Comparison of ENCODE assay signal across 9 cellular contexts in the genomic region with DNA sequence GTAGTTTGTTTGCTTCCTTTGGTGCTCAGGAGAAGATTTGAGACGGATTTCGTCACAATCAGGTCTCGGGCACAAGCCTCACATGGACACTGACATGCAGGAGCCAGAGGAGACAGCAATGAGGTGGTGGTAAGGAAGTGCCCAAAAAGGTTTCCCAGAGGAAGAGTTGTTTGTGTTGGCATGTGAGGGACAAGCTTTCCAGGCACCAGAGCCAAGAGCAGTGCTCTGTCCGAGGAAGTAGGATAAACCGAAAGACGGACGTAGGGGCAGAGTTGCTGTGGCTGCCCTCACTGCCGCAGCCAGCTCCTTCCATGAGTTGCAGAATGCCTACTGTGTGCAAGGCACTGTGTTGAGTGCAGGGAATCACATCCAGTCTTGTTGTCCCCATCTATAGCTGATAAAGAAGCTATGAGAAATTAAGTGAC. TPM values are rescaled to one million over a fixed set of nuclear protein-coding genes. Genes with fewer than 3 reads are reported as not detected.
DNase-seq lines count a peak whose midpoint lies in the region; ATAC-seq and TF ChIP-seq lines count a peak whose summit lies in the region.
"Had no signal": no experiment of that assay in that cellular context is flagged by ENCODE, and none has a peak within 500 bp of the region (broad histone marks: within the 10 kb centered on the region; RNA-seq: fewer than 3 reads in every experiment).

No MANE protein-coding gene starts in this region.

- H3K4me3 ChIP-seq in coronary artery (peak overlapping the region; percentile 19), mucosa of stomach (ENCODE audit: low read length) (no peak overlapping the region), urinary bladder (ENCODE audit: low read depth, low read length) (no peak overlapping the region)

- no peak for ATAC-seq in HG03108 (IDR thresholded peaks at IDR 0.05; ENCODE audit: unreplicated experiment)

- H3K4me3 Mint-ChIP-seq in activated naive CD4-positive, alpha-beta T cell treated with anti-CD3 and anti-CD28 coated beads, Interleukin-2, amount 10 ng/mL, durations not matched to agents 7 days and 5 days, result peak overlapping the region; percentile 67

- 66% methylated on average over 8 of the region's 8 CpGs for WGBS in urinary bladder

- H3K36me3 ChIP-seq in mucosa of stomach (ENCODE audit: control insufficient read depth, insufficient read depth, low read length), result peaks cover 9% of the 10 kb centered on the region
- peaks cover 2% of the 10 kb centered on the region for H3K36me3 ChIP-seq in urinary bladder (ENCODE audit: insufficient read depth)

- no peak for DNase-seq in activated naive CD4-positive, alpha-beta T cell treated with anti-CD3 and anti-CD28 coated beads, Interleukin-2, amount 10 ng/mL, durations not matched to agents 7 days and 5 days
- DNase-seq in activated naive CD4-positive, alpha-beta T cell treated with anti-CD3 and anti-CD28 coated beads, Interleukin-2, amount 50 U/mL, for 16 hours, result no peak
- DNase-seq in coronary artery (ENCODE audit: low spot score) (no peak), medulla oblongata (ENCODE audit: extremely low spot score) (no peak), NCI-H2107 treated with DMSO at 0.1 percent for 48 hours (lab: John Stamatoyannopoulos, UW; ENCODE audit: unreplicated experiment) (no peak)
- DNase-seq: NCI-H187 had no signal

- CTCF ChIA-PET in activated naive CD4-positive, alpha-beta T cell treated with anti-CD3 and anti-CD28 coated beads, Interleukin-2, amount 10 ng/mL, durations not matched to agents 7 days and 5 days (lab: Charles Lee), result interaction anchor here (0.9 to 3.9 kb wide), 10 partner anchors 8 to 89 kb away, joined by 3 to 37 read pairs (median 7); no protein-coding TSS in a partner anchor

- peaks cover 67% of the 10 kb centered on the region for H3K4me1 Mint-ChIP-seq in activated naive CD4-positive, alpha-beta T cell treated with anti-CD3 and anti-CD28 coated beads, Interleukin-2, amount 10 ng/mL, durations not matched to agents 7 days and 5 days

- peak overlapping the region; percentile 97 for H3K27ac Mint-ChIP-seq in activated naive CD4-positive, alpha-beta T cell treated with anti-CD3 and anti-CD28 coated beads, Interleukin-2, amount 10 ng/mL, durations not matched to agents 7 days and 5 days

- H3K9me3 ChIP-seq in mucosa of stomach (ENCODE audit: control insufficient read depth, low read length), result no peaks in the 10 kb centered on the region

- no peaks in the 10 kb centered on the region for H3K27me3 ChIP-seq in mucosa of stomach (ENCODE audit: control insufficient read depth, insufficient read depth, low read length)

- H3K4me1 ChIP-seq in mucosa of stomach (ENCODE audit: control insufficient read depth, insufficient read depth, low read length) (peaks cover 25% of the 10 kb centered on the region), urinary bladder (ENCODE audit: insufficient read depth) (peaks cover 1% of the 10 kb centered on the region)

- no peaks in the 10 kb centered on the region for H3K27me3 Mint-ChIP-seq in activated naive CD4-positive, alpha-beta T cell treated with anti-CD3 and anti-CD28 coated beads, Interleukin-2, amount 10 ng/mL, durations not matched to agents 7 days and 5 days

- TF ChIP-seq CTCF in coronary artery (IDR thresholded peaks at IDR 0.05), result no peak

- H3K9ac ChIP-seq in mucosa of stomach (ENCODE audit: low read length), result peak overlapping the region; percentile 2

- peak overlapping the region; percentile 52 to 79 for H3K27ac ChIP-seq in coronary artery
- H3K27ac ChIP-seq in urinary bladder (ENCODE audit: low read depth), result peak overlapping the region; percentile 68

- no peaks in the 10 kb centered on the region for H3K9me3 Mint-ChIP-seq in activated naive CD4-positive, alpha-beta T cell treated with anti-CD3 and anti-CD28 coated beads, Interleukin-2, amount 10 ng/mL, durations not matched to agents 7 days and 5 days

- peaks cover 49% of the 10 kb centered on the region for H3K36me3 Mint-ChIP-seq in activated naive CD4-positive, alpha-beta T cell treated with anti-CD3 and anti-CD28 coated beads, Interleukin-2, amount 10 ng/mL, durations not matched to agents 7 days and 5 days

RNA-seq across cellular contexts. Expression of a gene that starts 27.7 kb away (rescaled TPM):
- total RNA-seq in urinary bladder, result 81.4 TPM
- polyA plus RNA-seq in urinary bladder, result 115 TPM

RNA-seq across cellular contexts. Expression of a gene that starts 44.8 kb away (rescaled TPM):
- 10.7 TPM for total RNA-seq in urinary bladder
- polyA plus RNA-seq in urinary bladder, result 15.2 TPM
